ENCODE assay signal across 22 cellular contexts in the genomic region with DNA sequence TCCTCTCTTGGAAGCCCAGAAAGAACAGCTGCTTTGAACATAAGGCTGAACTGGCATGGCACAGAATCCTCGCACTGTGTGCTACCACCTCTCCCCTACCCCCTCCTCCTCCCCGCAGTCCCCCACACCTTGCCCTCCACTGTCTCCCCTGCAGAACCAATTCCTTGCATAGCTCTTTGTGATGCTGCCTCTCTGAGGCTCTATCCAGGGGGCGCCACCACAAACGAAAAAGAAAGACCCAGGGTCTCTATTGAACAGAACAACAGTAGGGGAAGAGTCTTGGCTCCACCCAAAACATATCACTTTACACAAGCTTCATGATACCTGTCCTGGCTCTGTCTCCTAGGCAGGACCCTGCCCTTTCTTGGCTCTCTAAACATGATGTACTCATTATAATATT. TPM values are rescaled to one million over a fixed set of nuclear protein-coding genes. Genes with fewer than 3 reads are reported as not detected.
DNase-seq lines count a peak whose midpoint lies in the region; ATAC-seq, FAIRE-seq and TF ChIP-seq lines count a peak whose summit lies in the region.
"Had no signal": no experiment of that assay in that cellular context is flagged by ENCODE, and none has a peak within 500 bp of the region (broad histone marks: within the 10 kb centered on the region; RNA-seq: fewer than 3 reads in every experiment).

No MANE protein-coding gene starts in this region.

- CTCF ChIA-PET in HCT116 (lab: Charles Lee): interaction anchor here (0.6 to 1.4 kb wide), 5 partner anchors 11 to 26 kb away, joined by 3 to 8 read pairs (median 4); no protein-coding TSS in a partner anchor
- CTCF ChIA-PET in activated CD8-positive, alpha-beta T cell treated with anti-CD3 and anti-CD28 coated beads for 36 hours (lab: Charles Lee): interaction anchor here (0.6 to 1.5 kb wide), 3 partner anchors 10 to 13 kb away, joined by 3 to 8 read pairs (median 3); no protein-coding TSS in a partner anchor

- no peak overlapping the region for H2AFZ ChIP-seq in HCT116 (ENCODE audit: low read depth, low read length, poor library complexity, severe bottlenecking)
- H2AFZ ChIP-seq: parathyroid adenoma had no signal

- RAD21 ChIA-PET in HCT116 (lab: Charles Lee; ENCODE audit: low non-redundant PET in 1 of 2, low total read pairs in 2 of 2, uncharacterized antibody in 2 of 2, unreplicated experiment in 2 of 2): no interaction called here

- H3K27ac Mint-ChIP-seq in activated CD8-positive, alpha-beta T cell treated with anti-CD3 and anti-CD28 coated beads for 36 hours: no peak overlapping the region
- H3K27ac Mint-ChIP-seq in naive B cell: peak overlapping the region in 1 of 6 donors; percentile 9

- no peaks in the 10 kb centered on the region for H3K79me2 ChIP-seq in HCT116 (ENCODE audit: insufficient read depth, low read length)
- H3K79me2 ChIP-seq: parathyroid adenoma had no signal

- 78 to 84% (median 82%) methylated on average over 4 of the region's 4 CpGs for WGBS in heart left ventricle, 4 donors

- peaks cover 2% of the 10 kb centered on the region for H3K36me3 Mint-ChIP-seq in activated CD8-positive, alpha-beta T cell treated with anti-CD3 and anti-CD28 coated beads for 36 hours (ENCODE audit: low read depth)
- H3K36me3 Mint-ChIP-seq in naive B cell: no peaks in the 10 kb centered on the region

- H3K4me3 ChIP-seq in heart left ventricle (no peak overlapping the region), HCT116 (replicated peaks in 1 of 2; ENCODE audit: low read depth in 1 of 2, low read length in 2 of 2) (no peak overlapping the region)
- H3K4me3 ChIP-seq: esophagus squamous epithelium, stomach had no signal

- H3K27me3 Mint-ChIP-seq in activated CD8-positive, alpha-beta T cell treated with anti-CD3 and anti-CD28 coated beads for 36 hours: peaks cover 3% of the 10 kb centered on the region
- H3K27me3 Mint-ChIP-seq in naive B cell: no peaks in the 10 kb centered on the region

- POLR2A ChIA-PET in HCT116 (lab: Charles Lee): interaction anchor here (1.4 kb wide), 1 partner anchor 15 kb away, joined by 5 read pairs; no protein-coding TSS in a partner anchor
- POLR2A ChIA-PET in activated CD8-positive, alpha-beta T cell treated with anti-CD3 and anti-CD28 coated beads for 36 hours (lab: Charles Lee): no interaction called here

- H3K4me1 ChIP-seq in heart left ventricle: peaks cover 0 to 9% (median 0%) of the 10 kb centered on the region in 12 donors
- peaks cover 28 to 47% of the 10 kb centered on the region in 2 experiments for H3K4me1 ChIP-seq in HCT116 (ENCODE audit: control insufficient read depth in 1 of 2, insufficient read depth in 2 of 2, low read length in 2 of 2)
- H3K4me1 ChIP-seq: parathyroid adenoma had no signal

- peak; percentile 9; the same call in 1 of the 2 replicates for TF ChIP-seq RAD21 in HCT116 (IDR thresholded peaks at IDR 0.05; ENCODE audit: low read depth)

- H4K20me1 ChIP-seq in HCT116 (ENCODE audit: insufficient read depth): no peaks in the 10 kb centered on the region

- H3K4me1 Mint-ChIP-seq in activated CD8-positive, alpha-beta T cell treated with anti-CD3 and anti-CD28 coated beads for 36 hours (ENCODE audit: low read depth): peaks cover 34% of the 10 kb centered on the region
- H3K4me1 Mint-ChIP-seq in naive B cell: peaks cover 0 to 7% (median 5%) of the 10 kb centered on the region in 3 donors

- H3K9me2 ChIP-seq in HCT116 (ENCODE audit: insufficient read depth): no peaks in the 10 kb centered on the region

- H3K27ac ChIP-seq in heart left ventricle (no peak overlapping the region), HCT116 (ENCODE audit: low read depth, low read length) (no peak overlapping the region), substantia nigra (ENCODE audit: low read depth, low read length, poor library complexity, severe bottlenecking) (no peak overlapping the region)
- H3K27ac ChIP-seq: esophagus squamous epithelium, parathyroid adenoma, stomach had no signal

- intact Hi-C loops in Right ventricle myocardium inferior (cut with DNase I): no loop called here
- intact Hi-C loops in heart left ventricle (cut with DNase I): loop anchor here in 1 of 10 donors (10.0 kb wide), 1 partner anchor 1201 kb away; no protein-coding TSS in a partner anchor
- intact Hi-C loops in HCT116 (cut with micrococcal nuclease): no loop called here
- intact Hi-C loops in activated CD8-positive, alpha-beta T cell treated with anti-CD3 and anti-CD28 coated beads for 36 hours (cut with micrococcal nuclease): no loop called here

- peaks cover 0 to 9% (median 0%) of the 10 kb centered on the region in 9 donors for H3K27me3 ChIP-seq in heart left ventricle
- H3K27me3 ChIP-seq in HCT116 (ENCODE audit: insufficient read depth, low read length): no peaks in the 10 kb centered on the region

- H3K36me3 ChIP-seq in heart left ventricle (peaks cover 0 to 15% (median 0%) of the 10 kb centered on the region in 9 donors), HCT116 (ENCODE audit: control insufficient read depth in 1 of 2, insufficient read depth in 2 of 2, low read length in 2 of 2) (no peaks in the 10 kb centered on the region)
- H3K36me3 ChIP-seq: esophagus squamous epithelium, stomach had no signal

- H3K4me2 ChIP-seq in HCT116 (ENCODE audit: low read length): no peak overlapping the region

- TF ChIP-seq POLR2A in heart left ventricle (IDR thresholded peaks at IDR 0.05): no peak
- no peak for TF ChIP-seq POLR2A in HCT116 (IDR thresholded peaks at IDR 0.05; ENCODE audit: borderline replicate concordance, extremely low read depth, insufficient read depth, insufficient read length)
- TF ChIP-seq POLR2A in H54 (IDR thresholded peaks at IDR 0.05; ENCODE audit: low read depth, low read length): no peak

- no peak for FAIRE-seq in H54 (lab: Jason Lieb, UNC)

- no peak overlapping the region for H3K4me3 Mint-ChIP-seq in activated CD8-positive, alpha-beta T cell treated with anti-CD3 and anti-CD28 coated beads for 36 hours
- no peak overlapping the region for H3K4me3 Mint-ChIP-seq in naive B cell

- ATAC-seq in Right ventricle myocardium inferior: peak; percentile 31
- ATAC-seq in heart left ventricle: no peak
- ATAC-seq in HCT116: no peak
- ATAC-seq in activated CD8-positive, alpha-beta T cell treated with anti-CD3 and anti-CD28 coated beads for 36 hours: no peak
- peak; percentile 23 to 34 for ATAC-seq in naive B cell (ENCODE audit: low read depth in 2 of 2)
- ATAC-seq: left colon had no signal

- TF ChIP-seq CTCF in heart left ventricle (IDR thresholded peaks at IDR 0.05) (no peak), HCT116 (IDR thresholded peaks at IDR 0.05 in 2 of 3, conservative IDR thresholded peaks at IDR 0.05 in 1 of 3; ENCODE audit: borderline replicate concordance in 1 of 3, insufficient read depth in 1 of 3, low read depth in 2 of 3, low read length in 2 of 3) (peak; percentile 5 to 51 (median 49); a peak in 3 of 6 replicates)
- TF ChIP-seq CTCF in activated CD8-positive, alpha-beta T cell treated with anti-CD3 and anti-CD28 coated beads for 36 hours (IDR thresholded peaks at IDR 0.05): no peak

- H3K9ac ChIP-seq in HCT116 (ENCODE audit: low read length): no peak overlapping the region
- H3K9ac ChIP-seq: parathyroid adenoma had no signal

- BruUV-seq in HCT116 (replicated peaks; lab: Mats Ljungman, UMichigan): no TSS peak

- DNase-seq in Right ventricle myocardium inferior (ENCODE audit: missing footprints) (no peak), heart left ventricle (no peak), HCT116 (ENCODE audit: low read depth, low spot score) (no peak), naive B cell (no peak), substantia nigra (lab: John Stamatoyannopoulos, UW) (no peak), retina (no peak), H54 (ENCODE audit: insufficient read length, low spot score) (no peak)
- peak; percentile 33 for DNase-seq in activated CD8-positive, alpha-beta T cell treated with anti-CD3 and anti-CD28 coated beads for 36 hours
- DNase-seq: activated CD4-positive, alpha-beta T cell treated with anti-CD3 and anti-CD28 coated beads for 48 hours; activated gamma-delta T cell; dermis blood vessel endothelial cell; DMS79 treated with DMSO at 0.1 percent for 48 hours; esophagus squamous epithelium; hypothalamus; left colon; NCI-H2029 treated with DMSO at 0.1 percent for 48 hours; stomach; T-helper 2 cell had no signal

- H3K9me3 ChIP-seq in heart left ventricle (peaks cover 0 to 6% (median 0%) of the 10 kb centered on the region in 12 donors), HCT116 (ENCODE audit: control insufficient read depth in 1 of 2, insufficient read depth in 1 of 2, low read depth in 1 of 2, low read length in 2 of 2) (no peaks in the 10 kb centered on the region)
- H3K9me3 ChIP-seq: esophagus squamous epithelium, stomach had no signal

- H3K9me3 Mint-ChIP-seq in activated CD8-positive, alpha-beta T cell treated with anti-CD3 and anti-CD28 coated beads for 36 hours: peaks cover 5% of the 10 kb centered on the region
- H3K9me3 Mint-ChIP-seq in naive B cell: no peaks in the 10 kb centered on the region

TF ChIP-seq in HCT116, 20 proteins besides CTCF, POLR2A, EP300 and RAD21:
- no peak for TF ChIP-seq YY1 (IDR thresholded peaks at IDR 0.05; ENCODE audit: extremely low read depth, insufficient replicate concordance, low read depth, low read length)
TF ChIP-seq in HCT116: peak in this region for 0.

RNA-seq across cellular contexts. Expression of a gene that starts 26.2 kb away (rescaled TPM):
- total RNA-seq in Right ventricle myocardium inferior (not detected), heart left ventricle (not detected), HCT116 (2021; ENCODE audit: unreplicated experiment) (not detected)
- polyA plus RNA-seq in heart left ventricle (not detected), naive B cell (ENCODE audit: low read depth in 6 of 6) (not detected)
- polyA plus RNA-seq in HCT116 (2012): 0.07 TPM in 1 of 2 replicates, not detected in the other
- total RNA-seq in activated CD8-positive, alpha-beta T cell treated with anti-CD3 and anti-CD28 coated beads for 36 hours: not detected
- total RNA-seq: dermis blood vessel endothelial cell, esophagus squamous epithelium, left colon, MCF 10A, mucosa of gallbladder, stomach had no signal
- polyA plus RNA-seq: BJ, stomach had no signal

Comparison
In these comparisons a context has a peak if more than half of its experiments do, and no peak if none do; other contexts are left out.
1. ATAC-seq: peak in Right ventricle myocardium inferior (single experiment) and naive B cell (2 of 2); none in heart left ventricle (0 of 4), HCT116 (single experiment) and activated CD8-positive, alpha-beta T cell treated with anti-CD3 and anti-CD28 coated beads for 36 hours (single experiment).
2. CTCF ChIP-seq: peak in HCT116 (3 of 3); none in heart left ventricle (0 of 12) and activated CD8-positive, alpha-beta T cell treated with anti-CD3 and anti-CD28 coated beads for 36 hours (single experiment).